17 cellular contexts compared by ENCODE assay signal in the genomic region with DNA sequence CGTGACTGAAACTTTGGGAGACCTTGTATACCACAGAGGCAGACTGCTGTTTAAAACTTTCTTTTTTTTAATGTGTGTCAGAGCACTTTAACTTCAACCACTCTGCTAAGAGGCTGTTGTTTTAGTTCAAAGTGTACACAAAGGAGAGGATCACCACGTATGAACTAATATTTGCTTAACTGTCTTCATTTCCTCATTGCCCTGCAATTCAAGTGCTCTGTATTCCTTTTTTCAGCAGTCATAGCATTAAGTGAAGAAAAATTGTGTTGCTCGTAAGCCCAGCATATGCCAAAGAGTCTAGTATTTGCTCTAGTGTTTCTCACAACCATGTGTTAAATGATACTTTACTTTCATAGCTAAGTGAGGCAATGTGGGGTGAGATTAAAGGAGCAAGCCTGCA.
DNase-seq lines count a peak whose midpoint lies in the region; ATAC-seq and TF ChIP-seq lines count a peak whose summit lies in the region.
"Had no signal": no experiment of that assay in that cellular context is flagged by ENCODE, and none has a peak within 500 bp of the region (broad histone marks: within the 10 kb centered on the region; RNA-seq: fewer than 3 reads in every experiment).

No MANE protein-coding gene starts in this region.

- intact Hi-C loops in PC-3 (cut with micrococcal nuclease), result loop anchor here (1.0 to 2.0 kb wide), 7 partner anchors 19 to 478 kb away; partner anchors contain the start of gene HHIP

- no peaks in the 10 kb centered on the region for H3K9me3 ChIP-seq in GM23248 (ENCODE audit: low read depth)
- H3K9me3 ChIP-seq in PC-3 (ENCODE audit: low read length), result 0 out of 2 replicates have a peak, but pooled peaks cover 4% of the 10 kb centered on the region
- H3K9me3 ChIP-seq in osteoblast (ENCODE audit: low read depth, low read length), result no peaks in the 10 kb centered on the region

- POLR2A ChIA-PET in PC-3 (lab: Charles Lee; ENCODE audit: unreplicated experiment), result no interaction called here

- H3K4me1 ChIP-seq in GM23248 (ENCODE audit: insufficient read depth) (peaks cover 54% of the 10 kb centered on the region), PC-3 (ENCODE audit: insufficient read depth, low read length) (peaks cover 64% of the 10 kb centered on the region), osteoblast (ENCODE audit: insufficient read depth, low read length) (peaks cover 56% of the 10 kb centered on the region)
- H3K4me1 ChIP-seq: esophagus muscularis mucosa had no signal

- H3F3A ChIP-seq in GM23248 (ENCODE audit: insufficient read depth) (peaks cover 42% of the 10 kb centered on the region), PC-3 (ENCODE audit: low read length, unreplicated experiment) (peaks cover 16% of the 10 kb centered on the region)

- H3K4me3 ChIP-seq in GM23248 (no peak overlapping the region), PC-3 (ENCODE audit: low read length) (peak overlapping the region; percentile 58), osteoblast (ENCODE audit: insufficient read depth, low read length) (no peak overlapping the region)
- H3K4me3 ChIP-seq: esophagus muscularis mucosa had no signal

- H3K36me3 ChIP-seq in GM23248 (ENCODE audit: low read depth), result no peaks in the 10 kb centered on the region
- no peaks in the 10 kb centered on the region for H3K36me3 ChIP-seq in PC-3 (ENCODE audit: low read depth, low read length)
- H3K36me3 ChIP-seq in osteoblast (ENCODE audit: insufficient read depth, low read length), result no peaks in the 10 kb centered on the region
- H3K36me3 ChIP-seq: esophagus muscularis mucosa had no signal

- H4K20me1 ChIP-seq in GM23248 (ENCODE audit: insufficient read depth) (no peaks in the 10 kb centered on the region), PC-3 (ENCODE audit: low read length) (no peaks in the 10 kb centered on the region), osteoblast (ENCODE audit: insufficient read depth, low read length) (no peaks in the 10 kb centered on the region)

- BruUV-seq in PC-3 (replicated peaks; lab: Mats Ljungman, UMichigan), result no TSS peak

- peak; percentile 4 for DNase-seq in GM23248
- DNase-seq in PC-3, result peak; percentile 82
- DNase-seq in fibroblast of gingiva (ENCODE audit: low read depth), result peak; percentile 3
- no peak for DNase-seq in osteoblast (ENCODE audit: insufficient read length, low spot score, missing footprints)
- no peak for DNase-seq in NOMO-1 treated with DMSO at 0.1 percent for 48 hours (lab: John Stamatoyannopoulos, UW; ENCODE audit: unreplicated experiment)
- no peak for DNase-seq in NCI-H774 (lab: John Stamatoyannopoulos, UW)
- no peak for DNase-seq in HK-2 (ENCODE audit: unreplicated experiment)
- DNase-seq in GM13977 (ENCODE audit: low spot score), result no peak
- DNase-seq: activated CD8-positive, alpha-beta memory T cell treated with anti-CD3 and anti-CD28 coated beads for 24 hours; amniotic stem cell; KG1; left cardiac atrium; NCI-H526; posterior cingulate gyrus; stimulated activated naive CD8-positive, alpha-beta T cell treated with anti-CD3 and anti-CD28 coated beads, Interleukin-15, Interleukin-2, amounts not matched to agents 100 U/mL and 50 U/mL, for 24 hours had no signal

- H2AFZ ChIP-seq in GM23248 (no peak overlapping the region), PC-3 (ENCODE audit: low read length) (peak overlapping the region; percentile 31; the same call in 1 of the 2 replicates), osteoblast (ENCODE audit: low read length) (no peak overlapping the region)

- H3K9me2 ChIP-seq in GM23248 (ENCODE audit: insufficient read depth) (no peaks in the 10 kb centered on the region), PC-3 (replicated peaks; ENCODE audit: low read length) (no peaks in the 10 kb centered on the region; the same call in 1 of the 2 replicates)

- peak overlapping the region; percentile 57 for H3K4me2 ChIP-seq in GM23248 (ENCODE audit: unreplicated experiment)
- H3K4me2 ChIP-seq in PC-3 (ENCODE audit: low read length), result peak overlapping the region; percentile 85
- H3K4me2 ChIP-seq in osteoblast (ENCODE audit: insufficient read depth, low read length), result peak overlapping the region; percentile 25

- H3K9ac ChIP-seq in GM23248 (no peak overlapping the region), PC-3 (ENCODE audit: low read length) (peak overlapping the region; percentile 66)

- in situ Hi-C loops in GM23248 (cut with MboI) (no loop called here), GM13977 (cut with MboI; ENCODE audit: low pct_unique_long_range_greater_than_20kb, low sequenced_read_pairs, unreplicated experiment) (no loop called here)

- H3K27ac ChIP-seq in GM23248, result peak overlapping the region; percentile 24; the same call in 1 of the 2 replicates
- peak overlapping the region; percentile 93 for H3K27ac ChIP-seq in PC-3 (ENCODE audit: low read length)
- H3K27ac ChIP-seq in osteoblast (ENCODE audit: low read depth, low read length), result peak overlapping the region; percentile 48
- H3K27ac ChIP-seq: esophagus muscularis mucosa had no signal

- H3K79me2 ChIP-seq in GM23248 (ENCODE audit: insufficient read depth) (no peaks in the 10 kb centered on the region), PC-3 (ENCODE audit: low read length) (no peaks in the 10 kb centered on the region), osteoblast (ENCODE audit: insufficient read depth, low read length) (no peaks in the 10 kb centered on the region)

- H3K27me3 ChIP-seq in GM23248 (replicated peaks; ENCODE audit: insufficient read depth) (no peaks in the 10 kb centered on the region), PC-3 (ENCODE audit: low read length) (no peaks in the 10 kb centered on the region), osteoblast (ENCODE audit: insufficient read depth, low read length) (no peaks in the 10 kb centered on the region)
- H3K27me3 ChIP-seq: esophagus muscularis mucosa had no signal

- CTCF ChIA-PET in PC-3 (lab: Charles Lee), result no interaction called here

- ATAC-seq in PC-3, result peak; percentile 82
- ATAC-seq: Panc1; stimulated activated naive CD8-positive, alpha-beta T cell treated with anti-CD3 and anti-CD28 coated beads, Interleukin-15, Interleukin-2, amounts not matched to agents 100 U/mL and 50 U/mL, for 24 hours had no signal

- TF ChIP-seq CTCF in PC-3 (conservative IDR thresholded peaks at IDR 0.05; ENCODE audit: low read depth, low read length) (no peak), osteoblast (IDR thresholded peaks at IDR 0.05; ENCODE audit: extremely low read depth, low read depth, low read length) (no peak), GM13977 (IDR thresholded peaks at IDR 0.05; ENCODE audit: extremely low read depth, insufficient read depth, missing control alignments) (no peak)

- WGBS in GM23248 (ENCODE audit: low coverage in 1 of 2, low lambda C conversion rate in 2 of 2, missing lambda C conversion rate in 2 of 2), 2 experiments, result 79 to 83% methylated on average over 3 of the region's 3 CpGs

Comparison
In these comparisons a context has a peak if more than half of its experiments do, and no peak if none do; other contexts are left out.
1. DNase-seq: peak in GM23248 (single experiment), PC-3 (single experiment) and fibroblast of gingiva (single experiment); none in osteoblast (single experiment), NOMO-1 treated with DMSO at 0.1 percent for 48 hours (single experiment), NCI-H774 (single experiment), HK-2 (single experiment) and GM13977 (single experiment).
2. H3K27ac ChIP-seq: peak in every context shown above with its lines; median percentile 93 in PC-3; 48 in osteoblast; 24 in GM23248.
3. H3K4me2 ChIP-seq: peak in every context shown above with its lines; median percentile 85 in PC-3; 57 in GM23248; 25 in osteoblast.